ENCODE assay signal across 1 cellular context in the genomic region with DNA sequence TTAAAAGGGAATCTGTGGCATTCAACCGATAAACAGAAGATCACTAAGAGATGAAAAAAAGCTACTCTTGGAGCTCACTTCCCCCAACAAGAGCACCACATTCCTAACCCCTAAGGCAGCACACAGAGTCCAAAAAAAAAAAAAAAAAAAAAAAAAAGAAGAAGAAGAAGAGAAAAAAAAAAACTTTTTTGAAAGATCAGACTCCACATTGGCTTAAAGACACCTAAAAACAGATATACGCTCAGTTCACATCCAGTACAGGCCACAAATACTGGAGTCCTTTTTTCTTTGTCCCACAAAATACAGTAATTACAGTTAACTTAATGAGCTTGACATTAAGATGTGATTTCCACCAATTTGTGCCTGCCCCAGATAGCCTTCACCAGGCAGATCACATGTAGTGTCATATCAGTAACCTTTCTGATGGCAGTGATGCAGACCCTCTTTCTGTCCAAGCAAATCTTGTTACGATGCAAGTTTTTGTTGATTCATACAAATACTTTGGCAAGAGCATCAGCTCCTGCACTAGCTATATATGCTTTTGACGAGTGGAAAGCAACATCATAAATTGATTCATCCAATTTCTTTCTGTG.
A peak's percentile ranks its signal among the peaks of the same experiment; 100 is the strongest.
TF ChIP-seq lines count a peak whose summit lies in the region.

No MANE protein-coding gene starts in this region.

TF ChIP-seq in HepG2, 621 proteins besides CTCF, POLR2A, EP300 and RAD21:
- TF ChIP-seq, protein P1, sequence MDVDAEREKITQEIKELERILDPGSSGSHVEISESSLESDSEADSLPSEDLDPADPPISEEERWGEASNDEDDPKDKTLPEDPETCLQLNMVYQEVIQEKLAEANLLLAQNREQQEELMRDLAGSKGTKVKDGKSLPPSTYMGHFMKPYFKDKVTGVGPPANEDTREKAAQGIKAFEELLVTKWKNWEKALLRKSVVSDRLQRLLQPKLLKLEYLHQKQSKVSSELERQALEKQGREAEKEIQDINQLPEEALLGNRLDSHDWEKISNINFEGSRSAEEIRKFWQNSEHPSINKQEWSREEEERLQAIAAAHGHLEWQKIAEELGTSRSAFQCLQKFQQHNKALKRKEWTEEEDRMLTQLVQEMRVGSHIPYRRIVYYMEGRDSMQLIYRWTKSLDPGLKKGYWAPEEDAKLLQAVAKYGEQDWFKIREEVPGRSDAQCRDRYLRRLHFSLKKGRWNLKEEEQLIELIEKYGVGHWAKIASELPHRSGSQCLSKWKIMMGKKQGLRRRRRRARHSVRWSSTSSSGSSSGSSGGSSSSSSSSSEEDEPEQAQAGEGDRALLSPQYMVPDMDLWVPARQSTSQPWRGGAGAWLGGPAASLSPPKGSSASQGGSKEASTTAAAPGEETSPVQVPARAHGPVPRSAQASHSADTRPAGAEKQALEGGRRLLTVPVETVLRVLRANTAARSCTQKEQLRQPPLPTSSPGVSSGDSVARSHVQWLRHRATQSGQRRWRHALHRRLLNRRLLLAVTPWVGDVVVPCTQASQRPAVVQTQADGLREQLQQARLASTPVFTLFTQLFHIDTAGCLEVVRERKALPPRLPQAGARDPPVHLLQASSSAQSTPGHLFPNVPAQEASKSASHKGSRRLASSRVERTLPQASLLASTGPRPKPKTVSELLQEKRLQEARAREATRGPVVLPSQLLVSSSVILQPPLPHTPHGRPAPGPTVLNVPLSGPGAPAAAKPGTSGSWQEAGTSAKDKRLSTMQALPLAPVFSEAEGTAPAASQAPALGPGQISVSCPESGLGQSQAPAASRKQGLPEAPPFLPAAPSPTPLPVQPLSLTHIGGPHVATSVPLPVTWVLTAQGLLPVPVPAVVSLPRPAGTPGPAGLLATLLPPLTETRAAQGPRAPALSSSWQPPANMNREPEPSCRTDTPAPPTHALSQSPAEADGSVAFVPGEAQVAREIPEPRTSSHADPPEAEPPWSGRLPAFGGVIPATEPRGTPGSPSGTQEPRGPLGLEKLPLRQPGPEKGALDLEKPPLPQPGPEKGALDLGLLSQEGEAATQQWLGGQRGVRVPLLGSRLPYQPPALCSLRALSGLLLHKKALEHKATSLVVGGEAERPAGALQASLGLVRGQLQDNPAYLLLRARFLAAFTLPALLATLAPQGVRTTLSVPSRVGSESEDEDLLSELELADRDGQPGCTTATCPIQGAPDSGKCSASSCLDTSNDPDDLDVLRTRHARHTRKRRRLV (CRISPR knock-in tag; IDR thresholded peaks at IDR 0.05), result no peak
- TF ChIP-seq RBM22 (optimal IDR thresholded peaks at IDR 0.05; ENCODE audit: low read length) (peak; percentile 93), ZNF12 (CRISPR knock-in tag; IDR thresholded peaks at IDR 0.05) (no peak), ZNF841 (CRISPR knock-in tag; IDR thresholded peaks at IDR 0.05; ENCODE audit: borderline replicate concordance) (no peak), AGO2 (optimal IDR thresholded peaks at IDR 0.05; ENCODE audit: low read depth, low read length) (peak; percentile 38), BRCA1 (CRISPR knock-in tag; IDR thresholded peaks at IDR 0.05) (no peak), PAWR (CRISPR knock-in tag; IDR thresholded peaks at IDR 0.05; ENCODE audit: borderline replicate concordance) (no peak)
- TF ChIP-seq, protein P2, sequence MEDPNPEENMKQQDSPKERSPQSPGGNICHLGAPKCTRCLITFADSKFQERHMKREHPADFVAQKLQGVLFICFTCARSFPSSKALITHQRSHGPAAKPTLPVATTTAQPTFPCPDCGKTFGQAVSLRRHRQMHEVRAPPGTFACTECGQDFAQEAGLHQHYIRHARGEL (CRISPR knock-in tag; IDR thresholded peaks at IDR 0.05), result no peak
- TF ChIP-seq, protein P3, sequence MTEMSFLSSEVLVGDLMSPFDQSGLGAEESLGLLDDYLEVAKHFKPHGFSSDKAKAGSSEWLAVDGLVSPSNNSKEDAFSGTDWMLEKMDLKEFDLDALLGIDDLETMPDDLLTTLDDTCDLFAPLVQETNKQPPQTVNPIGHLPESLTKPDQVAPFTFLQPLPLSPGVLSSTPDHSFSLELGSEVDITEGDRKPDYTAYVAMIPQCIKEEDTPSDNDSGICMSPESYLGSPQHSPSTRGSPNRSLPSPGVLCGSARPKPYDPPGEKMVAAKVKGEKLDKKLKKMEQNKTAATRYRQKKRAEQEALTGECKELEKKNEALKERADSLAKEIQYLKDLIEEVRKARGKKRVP (CRISPR knock-in tag; IDR thresholded peaks at IDR 0.05), result 0 out of 4 replicates have a peak, but pooled peaks of 1 of the 2 experiments have one; percentile 10
